9 cellular contexts compared by ENCODE assay signal in genomic region chr18:54250846-54251251, GRCh38. TPM values are rescaled to one million over a fixed set of nuclear protein-coding genes. Genes with fewer than 3 reads are reported as not detected.
DNase-seq lines count a peak whose midpoint lies in the region; ATAC-seq lines count a peak whose summit lies in the region.
"Had no signal": no experiment of that assay in that cellular context is flagged by ENCODE, and none has a peak within 500 bp of the region (broad histone marks: within the 10 kb centered on the region; RNA-seq: fewer than 3 reads in every experiment).

No MANE protein-coding gene starts in this region.

- no peaks in the 10 kb centered on the region for H3K36me3 ChIP-seq in SJCRH30

- ATAC-seq in GM18867 (IDR thresholded peaks at IDR 0.05; ENCODE audit: unreplicated experiment) (peak; percentile 74), GM21737 (IDR thresholded peaks at IDR 0.05; ENCODE audit: unreplicated experiment) (peak; percentile 75), HG03575 (IDR thresholded peaks at IDR 0.05; ENCODE audit: extremely low read depth, insufficient number of reproducible peaks, low FRiP score, unreplicated experiment) (peak; percentile 88)
- ATAC-seq: left colon had no signal

- no peak overlapping the region for H3K27ac ChIP-seq in SJCRH30

- H3K4me3 ChIP-seq in SJCRH30 = no peak overlapping the region

- no peaks in the 10 kb centered on the region for H3K27me3 ChIP-seq in SJCRH30

- DNase-seq in myocyte (ENCODE audit: low read depth) (peak; percentile 39), NCI-H2227 (lab: John Stamatoyannopoulos, UW; ENCODE audit: unreplicated experiment) (no peak), SJCRH30 (no peak), DMS 273 treated with DMSO at 0.1 percent for 48 hours (lab: John Stamatoyannopoulos, UW) (no peak), NCI-H2081 (lab: John Stamatoyannopoulos, UW) (no peak)
- DNase-seq: left colon had no signal

- H3K4me1 ChIP-seq in SJCRH30 = no peaks in the 10 kb centered on the region; the same call in 1 of the 2 replicates

- H3K9me3 ChIP-seq in SJCRH30 (replicated peaks) = no peaks in the 10 kb centered on the region

RNA-seq across cellular contexts. Expression of gene POLI, which starts 18.5 kb away (rescaled TPM):
- total RNA-seq in myocyte = 19.2 and 23.5 TPM in 2 replicates
- polyA plus RNA-seq in myocyte (2012) = 8.3 TPM
- total RNA-seq in SJCRH30 (2014; rRNA removed; shearing (Covaris generic)) = 16.1 and 16.5 TPM in 2 replicates

RNA-seq across cellular contexts. Expression of gene MBD2, which starts 26.4 kb away (rescaled TPM):
- 14.5 TPM in 2 replicates for total RNA-seq in myocyte
- polyA plus RNA-seq in myocyte (2012) = 31.4 TPM
- 18.5 and 18.8 TPM in 2 replicates for total RNA-seq in SJCRH30 (2014; rRNA removed; shearing (Covaris generic))
